In the genomic region with DNA sequence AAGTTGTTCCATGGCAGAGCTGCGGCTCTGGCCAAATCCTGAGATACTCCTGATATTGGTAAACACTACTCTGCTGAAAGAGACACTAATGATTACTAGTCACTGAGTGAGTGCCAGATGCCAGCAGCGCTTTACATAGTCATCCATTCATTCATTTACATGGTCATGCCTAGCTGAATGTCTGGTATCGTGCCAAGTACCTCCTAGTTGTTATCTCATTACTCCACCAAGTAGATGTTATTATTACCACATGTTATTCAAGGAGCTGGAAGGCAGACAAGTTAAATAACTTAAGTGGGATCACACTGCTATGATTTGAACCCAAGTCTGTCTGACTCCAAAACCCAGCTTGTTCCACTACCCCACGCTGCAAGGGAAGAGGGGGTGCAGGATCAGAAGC, we compare ENCODE assay signal across 11 cellular contexts. TPM values are rescaled to one million over a fixed set of nuclear protein-coding genes. Genes with fewer than 3 reads are reported as not detected.
A peak's percentile ranks its signal among the peaks of the same experiment; 100 is the strongest.
DNase-seq lines count a peak whose midpoint lies in the region; ATAC-seq and TF ChIP-seq lines count a peak whose summit lies in the region.
"Had no signal": no experiment of that assay in that cellular context is flagged by ENCODE, and none has a peak within 500 bp of the region (broad histone marks: within the 10 kb centered on the region; RNA-seq: fewer than 3 reads in every experiment).

No MANE protein-coding gene starts in this region.

- no peak for TF ChIP-seq CTCF in BE2C (IDR thresholded peaks at IDR 0.05; ENCODE audit: low read depth, low read length)

- ATAC-seq in HG03196 (IDR thresholded peaks at IDR 0.05; ENCODE audit: unreplicated experiment): no peak

- no peaks in the 10 kb centered on the region for H3K9me3 ChIP-seq in BE2C

- no peak overlapping the region for H3K4me3 ChIP-seq in BE2C (ENCODE audit: low read depth, low read length)

- peaks cover 3% of the 10 kb centered on the region; the same call in 1 of the 2 replicates for H3K4me1 ChIP-seq in BE2C

- H3K36me3 ChIP-seq in BE2C: no peaks in the 10 kb centered on the region

- DNase-seq in BE2C (peak; percentile 70), NCI-H1092 (lab: John Stamatoyannopoulos, UW) (peak; percentile 76), RPMI7951 (ENCODE audit: low read depth) (peak; percentile 88), foreskin melanocyte (peak; percentile 77), cerebellar nuclear complex (lab: John Stamatoyannopoulos, UW) (no peak)
- DNase-seq in stimulated activated CD4-positive, alpha-beta T cell treated with anti-CD3 and anti-CD28 coated beads, Interleukin-2, amount 100 ng/mL, for 48 hours: no peak
- no peak for DNase-seq in activated CD4-positive, alpha-beta T cell treated with anti-CD3 and anti-CD28 coated beads, Interleukin-2, amount 50 U/mL, for 4 hours
- DNase-seq: activated CD4-positive, alpha-beta T cell treated with anti-CD3 and anti-CD28 coated beads, Interleukin-2, amount 10 ng/mL, durations not matched to agents 24 days and 14 days; CD4-positive, alpha-beta memory T cell had no signal

- peaks cover 10% of the 10 kb centered on the region for H3K27me3 ChIP-seq in BE2C

RNA-seq across cellular contexts. Expression of a gene that starts 4.7 kb away (rescaled TPM):
- polyA plus RNA-seq in BE2C (2012; ENCODE audit: insufficient read depth, insufficient read length, low read depth): not detected
- total RNA-seq in RPMI7951 (2014; rRNA removed; shearing (Covaris generic)): 15.0 and 20.3 TPM in 2 replicates
- total RNA-seq: activated CD4-positive, alpha-beta T cell treated with anti-CD3 and anti-CD28 coated beads, Interleukin-2, amount 10 ng/mL, durations not matched to agents 24 days and 14 days; NCI-H460 had no signal
- polyA plus RNA-seq: CD4-positive, alpha-beta memory T cell had no signal

RNA-seq across cellular contexts. Expression of a gene that starts 50.5 kb away (rescaled TPM):
- 3.2 TPM for polyA plus RNA-seq in BE2C (2012; ENCODE audit: insufficient read depth, insufficient read length, low read depth)
- not detected in 2 replicates for total RNA-seq in RPMI7951 (2014; rRNA removed; shearing (Covaris generic))
- total RNA-seq: activated CD4-positive, alpha-beta T cell treated with anti-CD3 and anti-CD28 coated beads, Interleukin-2, amount 10 ng/mL, durations not matched to agents 24 days and 14 days; CD4-positive, alpha-beta memory T cell had no signal
- polyA plus RNA-seq: CD4-positive, alpha-beta memory T cell had no signal

Comparison
In these comparisons a context has a peak if more than half of its experiments do, and no peak if none do; other contexts are left out.
1. DNase-seq: peak in BE2C (single experiment), NCI-H1092 (single experiment), RPMI7951 (single experiment) and foreskin melanocyte (single experiment); none in stimulated activated CD4-positive, alpha-beta T cell treated with anti-CD3 and anti-CD28 coated beads, Interleukin-2, amount 100 ng/mL, for 48 hours (0 of 2), cerebellar nuclear complex (0 of 2) and activated CD4-positive, alpha-beta T cell treated with anti-CD3 and anti-CD28 coated beads, Interleukin-2, amount 50 U/mL, for 4 hours (0 of 2).